2 cellular contexts compared by ENCODE assay signal in genomic region chrX:152912641-152913040, GRCh38.
TF ChIP-seq lines count a peak whose summit lies in the region.

No MANE protein-coding gene starts in this region.

TF ChIP-seq in HepG2, 621 proteins besides CTCF, POLR2A, EP300 and RAD21:
- TF ChIP-seq NCOR1 (IDR thresholded peaks at IDR 0.05; ENCODE audit: borderline replicate concordance, low read length) (no peak), SIN3B (IDR thresholded peaks at IDR 0.05; ENCODE audit: low read length) (no peak), KLF9 (CRISPR knock-in tag; IDR thresholded peaks at IDR 0.05; ENCODE audit: low read depth) (no peak), MIER3 (CRISPR knock-in tag; IDR thresholded peaks at IDR 0.05; ENCODE audit: borderline replicate concordance) (no peak), ASH2L (IDR thresholded peaks at IDR 0.05; ENCODE audit: insufficient read length, low read depth, low read length) (no peak), GLI4 (CRISPR knock-in tag; IDR thresholded peaks at IDR 0.05; ENCODE audit: borderline replicate concordance) (no peak), MAFK (conservative IDR thresholded peaks at IDR 0.05 in 1 of 2, IDR thresholded peaks at IDR 0.05 in 1 of 2; ENCODE audit: low read length in 2 of 2) (peak; percentile 26 to 37; a peak in 2 of 4 replicates), ZBTB14 (CRISPR knock-in tag; IDR thresholded peaks at IDR 0.05) (no peak), FOXK1 (CRISPR knock-in tag; IDR thresholded peaks at IDR 0.05; ENCODE audit: borderline replicate concordance, low read depth) (no peak)

TF ChIP-seq in endothelial cell of umbilical vein, 7 proteins besides CTCF, POLR2A, EP300 and RAD21:
- TF ChIP-seq GATA2 (IDR thresholded peaks at IDR 0.05; ENCODE audit: insufficient read depth, insufficient read length, low read depth, low read length) (no peak), POLR2AphosphoS5 (IDR thresholded peaks at IDR 0.05; ENCODE audit: insufficient read depth, low read depth, low read length) (no peak), FOS (IDR thresholded peaks at IDR 0.05; ENCODE audit: borderline replicate concordance, insufficient read depth, low read length) (no peak), MYC (IDR thresholded peaks at IDR 0.05; ENCODE audit: low read depth, low read length) (no peak), MAX (IDR thresholded peaks at IDR 0.05; ENCODE audit: insufficient read depth, insufficient read length) (no peak), JUN (IDR thresholded peaks at IDR 0.05; ENCODE audit: borderline replicate concordance, insufficient read depth, insufficient read length, low read depth) (no peak), EZH2 (IDR thresholded peaks at IDR 0.05; ENCODE audit: borderline replicate concordance, low read depth, low read length, severe bottlenecking) (no peak)
